ENCODE assay signal across 8 cellular contexts in the genomic region with DNA sequence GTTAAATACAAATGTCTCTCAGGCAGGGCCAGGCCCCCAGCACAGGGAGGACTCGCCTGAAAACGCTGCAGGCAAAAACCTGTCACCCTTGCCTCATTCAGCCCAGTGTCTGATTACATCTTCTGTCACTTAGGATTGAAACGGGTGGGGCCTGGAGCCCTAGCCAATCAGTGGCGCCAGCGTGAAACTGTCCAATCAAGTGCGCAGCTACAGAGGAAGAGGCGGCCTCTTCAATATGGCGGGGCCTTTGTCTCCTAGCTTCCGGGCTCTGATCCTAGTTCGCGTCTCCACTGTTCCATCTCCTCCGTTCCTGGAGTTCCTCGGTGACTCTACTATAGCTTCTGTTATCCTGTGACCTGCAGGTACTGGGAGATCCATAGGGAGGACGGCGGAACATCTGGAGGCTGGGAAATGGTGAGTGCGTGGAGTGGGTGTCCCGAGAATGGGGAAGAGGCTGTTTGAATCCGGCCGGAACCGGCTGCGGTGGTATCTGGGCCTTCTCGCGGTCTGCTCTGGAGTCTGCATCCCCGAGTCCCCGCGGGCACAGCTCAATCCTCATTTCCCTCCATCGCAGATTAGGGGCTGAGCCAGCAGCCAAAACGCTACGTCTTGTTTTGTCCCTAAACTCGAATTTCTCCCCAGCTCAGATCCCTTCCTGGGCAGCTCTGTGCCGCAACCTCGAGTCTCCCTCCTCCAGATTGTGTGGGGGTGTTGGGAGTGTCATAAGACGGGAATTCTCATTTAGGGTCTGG.
DNase-seq lines count a peak whose midpoint lies in the region; ATAC-seq and TF ChIP-seq lines count a peak whose summit lies in the region.

A gene (plus strand): TSS at position 222 of the 752 bp plus-strand sequence. CDS start 190 bp downstream, at position 412.

- DNase-seq in AG04449 (ENCODE audit: low read depth, low spot score): peak; percentile 61
- peak; percentile 93 for DNase-seq in NCI-H2196 treated with DMSO at 0.1 percent for 48 hours (lab: John Stamatoyannopoulos, UW; ENCODE audit: unreplicated experiment)
- DNase-seq in activated CD4-positive, CD25-positive, alpha-beta regulatory T cell (lab: John Stamatoyannopoulos, UW): peak; percentile 64 to 68 (median 66)
- DNase-seq in cardiac fibroblast (ENCODE audit: low read depth in 2 of 2): peak; percentile 95 to 97
- peak; percentile 95 for DNase-seq in kidney tubule cell (ENCODE audit: low spot score)
- peak; percentile 77 to 86 for DNase-seq in stimulated activated CD4-positive, alpha-beta T cell treated with anti-CD3 and anti-CD28 coated beads, Interleukin-4, amount 100 ng/mL, for 4 hours

- no peak for TF ChIP-seq CTCF in AG04449 (IDR thresholded peaks at IDR 0.05; ENCODE audit: insufficient read depth, low read length, missing control alignments)
- TF ChIP-seq CTCF in cardiac fibroblast (IDR thresholded peaks at IDR 0.05; ENCODE audit: low read depth, low read length): no peak

- CTCF ChIA-PET in AG04449 (lab: Yijun Ruan, JAX): interaction anchor here (1.3 kb wide), 1 partner anchor 317 kb away, joined by 3 read pairs; no protein-coding TSS in a partner anchor

- peak within 1 kb of the TSS; percentile 94 for H3K4me3 ChIP-seq in AG04449 (ENCODE audit: low read depth, low read length)
- peak within 1 kb of the TSS; percentile 81 to 88 for H3K4me3 ChIP-seq in cardiac fibroblast (replicated peaks in 1 of 2; ENCODE audit: low read depth in 2 of 2, low read length in 2 of 2)

- POLR2A ChIA-PET in AG04449 (lab: Yijun Ruan, JAX): no interaction called here

- peak; percentile 100 for ATAC-seq in GM18867 (IDR thresholded peaks at IDR 0.05; ENCODE audit: unreplicated experiment)
- peak; percentile 100 for ATAC-seq in HG03108 (IDR thresholded peaks at IDR 0.05; ENCODE audit: unreplicated experiment)

Comparison
In these comparisons a context has a peak if more than half of its experiments do, and no peak if none do; other contexts are left out.
1. Peak in every context shown above with its lines: DNase-seq, ATAC-seq and H3K4me3 ChIP-seq.